In the genomic region with DNA sequence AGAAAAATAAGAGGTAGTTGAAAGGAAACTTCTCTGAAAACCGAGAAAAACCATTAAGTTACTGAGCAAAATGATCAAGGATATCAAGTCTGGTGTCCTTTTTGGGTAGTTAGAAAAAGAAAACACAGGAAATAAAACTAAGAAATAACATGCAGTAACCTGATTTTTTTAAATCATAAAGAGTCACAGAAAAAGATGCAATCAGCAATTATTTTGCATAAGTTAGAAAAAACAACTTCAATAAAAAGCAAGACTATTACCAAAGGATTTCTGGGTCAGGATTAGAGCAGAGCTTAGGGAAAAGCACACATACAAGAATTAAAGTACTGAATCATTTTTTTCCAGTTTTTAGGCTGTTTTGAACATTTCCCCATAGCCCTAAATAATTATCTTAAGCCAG, we compare ENCODE assay signal across 23 cellular contexts. TPM values are rescaled to one million over a fixed set of nuclear protein-coding genes. Genes with fewer than 3 reads are reported as not detected.
A peak's percentile ranks its signal among the peaks of the same experiment; 100 is the strongest.
DNase-seq lines count a peak whose midpoint lies in the region; ATAC-seq, FAIRE-seq and TF ChIP-seq lines count a peak whose summit lies in the region.
"Had no signal": no experiment of that assay in that cellular context is flagged by ENCODE, and none has a peak within 500 bp of the region (broad histone marks: within the 10 kb centered on the region; RNA-seq: fewer than 3 reads in every experiment).

No MANE protein-coding gene starts in this region.

- no peaks in the 10 kb centered on the region for H3K9me3 ChIP-seq in HepG2 (ENCODE audit: low read length)
- no peaks in the 10 kb centered on the region for H3K9me3 ChIP-seq in right lobe of liver
- H3K9me3 ChIP-seq in OCI-LY3 (ENCODE audit: insufficient read depth, low read length) = no peaks in the 10 kb centered on the region
- no peaks in the 10 kb centered on the region for H3K9me3 ChIP-seq in parathyroid adenoma (ENCODE audit: control insufficient read depth, low read length)
- H3K9me3 ChIP-seq in endodermal cell (ENCODE audit: control insufficient read depth, low read length) = no peaks in the 10 kb centered on the region
- H3K9me3 ChIP-seq: BE2C, BLaER1 had no signal

- CTCF ChIA-PET in HepG2 (lab: Yijun Ruan, JAX; ENCODE audit: low intra/inter-chr PET ratio, low total read pairs) (no interaction called here), HEK293T (lab: Yijun Ruan, JAX) (no interaction called here)

- DNase-seq in HepG2 (ENCODE audit: low spot score) = no peak
- DNase-seq in right lobe of liver = no peak
- DNase-seq in dorsolateral prefrontal cortex = no peak
- no peak for DNase-seq in endodermal cell
- DNase-seq in HEK293T (ENCODE audit: extremely low spot score) = no peak
- DNase-seq: ACHN; BE2C; C1 segment of cervical spinal cord; CD4-positive, alpha-beta memory T cell; CD4-positive, CD25-positive, alpha-beta regulatory T cell; CD8-positive, alpha-beta memory T cell; COR-L47; DMS 273 treated with DMSO at 0.1 percent for 48 hours; DMS79 treated with DMSO at 0.1 percent for 48 hours; GF-D8 had no signal

- no peaks in the 10 kb centered on the region for H3K27me3 ChIP-seq in HepG2 (ENCODE audit: control insufficient read depth in 1 of 2, insufficient read depth in 2 of 2, low read length in 2 of 2)
- H3K27me3 ChIP-seq in right lobe of liver = no peaks in the 10 kb centered on the region
- H3K27me3 ChIP-seq in OCI-LY3 (ENCODE audit: low read depth, low read length) = peaks cover 9% of the 10 kb centered on the region
- H3K27me3 ChIP-seq in parathyroid adenoma (ENCODE audit: control insufficient read depth, insufficient read depth, low read length) = no peaks in the 10 kb centered on the region
- peaks cover 0 to 4% (median 0%) of the 10 kb centered on the region in 45 donors for H3K27me3 ChIP-seq in dorsolateral prefrontal cortex
- H3K27me3 ChIP-seq in endodermal cell (ENCODE audit: control insufficient read depth, insufficient read depth, low read length, poor library complexity, severe bottlenecking) = no peaks in the 10 kb centered on the region
- H3K27me3 ChIP-seq: BE2C, BLaER1 had no signal

- no peak for FAIRE-seq in HepG2 (lab: Jason Lieb, UNC)
- FAIRE-seq: G401.6, GM12891, GM19239 had no signal

- H3K27ac ChIP-seq in HepG2 (ENCODE audit: extremely low read length, insufficient read depth, low read length) = no peak overlapping the region
- no peak overlapping the region for H3K27ac ChIP-seq in right lobe of liver
- H3K27ac ChIP-seq in OCI-LY3 (ENCODE audit: low read length) = no peak overlapping the region
- H3K27ac ChIP-seq in parathyroid adenoma = no peak overlapping the region
- no peak overlapping the region for H3K27ac ChIP-seq in dorsolateral prefrontal cortex
- no peak overlapping the region for H3K27ac ChIP-seq in endodermal cell (ENCODE audit: low read depth, low read length)
- H3K27ac ChIP-seq: 22Rv1, BLaER1 had no signal

- H3K79me2 ChIP-seq in HepG2 (ENCODE audit: insufficient read depth, low read length) (no peaks in the 10 kb centered on the region), OCI-LY3 (ENCODE audit: low read length) (no peaks in the 10 kb centered on the region), parathyroid adenoma (no peaks in the 10 kb centered on the region)

- H2AFZ ChIP-seq in HepG2 (ENCODE audit: low read length) (no peak overlapping the region), OCI-LY3 (ENCODE audit: low read depth, low read length) (peak overlapping the region; percentile 91), parathyroid adenoma (peak overlapping the region; percentile 76)

- 3% methylated on average over 1 of the region's 1 CpG for WGBS in HepG2 (ENCODE audit: low lambda C conversion rate)
- 50% methylated on average over 1 of the region's 1 CpG for WGBS in right lobe of liver (ENCODE audit: insufficient coverage, low coverage, low lambda C conversion rate, missing lambda C conversion rate)
- WGBS in endodermal cell (ENCODE audit: insufficient coverage in 1 of 2, insufficient read length in 1 of 2), 2 experiments = 80 to 86% methylated on average over 1 of the region's 1 CpG

- H3K4me3 Mint-ChIP-seq in endodermal cell = no peak overlapping the region
- H3K4me3 Mint-ChIP-seq: CD4-positive, alpha-beta memory T cell; CD4-positive, CD25-positive, alpha-beta regulatory T cell; CD8-positive, alpha-beta memory T cell had no signal

- no peak for TF ChIP-seq RAD21 in HepG2 (CRISPR knock-in tag; IDR thresholded peaks at IDR 0.05)

- intact Hi-C loops in HepG2 (cut with micrococcal nuclease; ENCODE audit: unreplicated experiment) = no loop called here
- intact Hi-C loops in right lobe of liver (cut with DNase I) = no loop called here
- intact Hi-C loops in dorsolateral prefrontal cortex (cut with DNase I) = no loop called here

- TF ChIP-seq POLR2A in HepG2 (IDR thresholded peaks at IDR 0.05; ENCODE audit: insufficient read depth in 1 of 2, low read depth in 2 of 2, low read length in 2 of 2) (no peak), right lobe of liver (IDR thresholded peaks at IDR 0.05) (no peak)

- H3K36me3 Mint-ChIP-seq in endodermal cell (ENCODE audit: low read depth) = no peaks in the 10 kb centered on the region
- H3K36me3 Mint-ChIP-seq: CD14-positive monocyte; CD4-positive, alpha-beta memory T cell; CD4-positive, CD25-positive, alpha-beta regulatory T cell; CD8-positive, alpha-beta memory T cell had no signal

- BruUV-seq in HepG2 (replicated peaks; lab: Mats Ljungman, UMichigan) = no TSS peak

- POLR2A ChIA-PET in HepG2 (lab: Yijun Ruan, JAX) = no interaction called here
- POLR2A ChIA-PET in HEK293T (lab: Yijun Ruan, JAX) = no interaction called here

- H3K9ac ChIP-seq in HepG2 (ENCODE audit: insufficient read depth, low read depth, low read length) (no peak overlapping the region), OCI-LY3 (ENCODE audit: low read length) (0 out of 2 replicates have a peak overlapping the region, but pooled peaks have one; percentile 35), parathyroid adenoma (no peak overlapping the region), endodermal cell (ENCODE audit: extremely low read depth, low read length, poor library complexity, severe bottlenecking) (no peak overlapping the region)
- H3K9ac ChIP-seq: BLaER1 had no signal

- H3K36me3 ChIP-seq in HepG2 (replicated peaks in 1 of 2; ENCODE audit: control insufficient read depth in 1 of 2, insufficient read depth in 2 of 2, low read length in 2 of 2) = no peaks in the 10 kb centered on the region
- H3K36me3 ChIP-seq in right lobe of liver = no peaks in the 10 kb centered on the region
- H3K36me3 ChIP-seq in OCI-LY3 (replicated peaks; ENCODE audit: low read depth, low read length) = no peaks in the 10 kb centered on the region
- H3K36me3 ChIP-seq in parathyroid adenoma (ENCODE audit: control insufficient read depth, insufficient read depth, low read length) = no peaks in the 10 kb centered on the region
- no peaks in the 10 kb centered on the region for H3K36me3 ChIP-seq in endodermal cell (ENCODE audit: control insufficient read depth, insufficient read depth, low read length)
- H3K36me3 ChIP-seq: BE2C, BLaER1 had no signal

- peaks cover 21% of the 10 kb centered on the region for H3K4me1 Mint-ChIP-seq in endodermal cell
- H3K4me1 Mint-ChIP-seq: CD4-positive, alpha-beta memory T cell; CD8-positive, alpha-beta memory T cell had no signal

- H3K9me3 Mint-ChIP-seq in endodermal cell = no peaks in the 10 kb centered on the region
- H3K9me3 Mint-ChIP-seq: CD8-positive, alpha-beta memory T cell had no signal

- in situ Hi-C loops in HepG2 (cut with HindIII; ENCODE audit: extremely low pct_ligation_motif_present, low pct_unique_long_range_greater_than_20kb) = no loop called here

- H3K4me1 ChIP-seq in HepG2 (ENCODE audit: insufficient read depth, low read length) (peaks cover 14% of the 10 kb centered on the region; the same call in 1 of the 2 replicates), right lobe of liver (no peaks in the 10 kb centered on the region), OCI-LY3 (ENCODE audit: low read length) (peaks cover 9% of the 10 kb centered on the region; the same call in 1 of the 2 replicates), parathyroid adenoma (peaks cover 11% of the 10 kb centered on the region), endodermal cell (ENCODE audit: control insufficient read depth, insufficient read depth, low read length) (peaks cover 13% of the 10 kb centered on the region)
- H3K4me1 ChIP-seq: BE2C, BLaER1 had no signal

- no peak overlapping the region for H3K27ac Mint-ChIP-seq in endodermal cell
- H3K27ac Mint-ChIP-seq: CD4-positive, alpha-beta memory T cell; CD4-positive, CD25-positive, alpha-beta regulatory T cell had no signal

- H3K4me3 ChIP-seq in HepG2 (replicated peaks in 1 of 3; ENCODE audit: insufficient read depth in 1 of 3, low read depth in 2 of 3, low read length in 3 of 3) = no peak overlapping the region
- no peak overlapping the region for H3K4me3 ChIP-seq in right lobe of liver
- H3K4me3 ChIP-seq in OCI-LY3 (ENCODE audit: low read length) = peak overlapping the region; percentile 81
- H3K4me3 ChIP-seq in parathyroid adenoma (ENCODE audit: low read depth, low read length) = no peak overlapping the region
- H3K4me3 ChIP-seq in dorsolateral prefrontal cortex = no peak overlapping the region
- H3K4me3 ChIP-seq in endodermal cell (ENCODE audit: low read length) = no peak overlapping the region
- H3K4me3 ChIP-seq: BLaER1 had no signal

- H4K20me1 ChIP-seq in HepG2 (ENCODE audit: insufficient read depth, low read length) (no peaks in the 10 kb centered on the region), OCI-LY3 (ENCODE audit: insufficient read depth, low read length) (no peaks in the 10 kb centered on the region)
- H4K20me1 ChIP-seq: BLaER1 had no signal

- H3K27me3 Mint-ChIP-seq in endodermal cell (ENCODE audit: insufficient read depth) = no peaks in the 10 kb centered on the region

- no peak for TF ChIP-seq CTCF in HepG2 (CRISPR knock-in tag; IDR thresholded peaks at IDR 0.05)
- TF ChIP-seq CTCF in right lobe of liver (IDR thresholded peaks at IDR 0.05) = no peak
- no peak for TF ChIP-seq CTCF in OCI-LY3 (IDR thresholded peaks at IDR 0.05; ENCODE audit: low read depth, low read length)
- TF ChIP-seq CTCF in parathyroid adenoma (IDR thresholded peaks at IDR 0.05) = no peak
- no peak for TF ChIP-seq CTCF in dorsolateral prefrontal cortex (IDR thresholded peaks at IDR 0.05 in 54 of 56, conservative IDR thresholded peaks at IDR 0.05 in 2 of 56; ENCODE audit: low read depth in 1 of 56, partially characterized antibody in 56 of 56)
- TF ChIP-seq CTCF in endodermal cell (conservative IDR thresholded peaks at IDR 0.05) = no peak

- TF ChIP-seq EP300 in HepG2 (IDR thresholded peaks at IDR 0.05; ENCODE audit: low read depth in 2 of 2, low read length in 2 of 2) = no peak
- TF ChIP-seq EP300 in HepG2 (CRISPR knock-in tag; IDR thresholded peaks at IDR 0.05; ENCODE audit: borderline replicate concordance) = no peak

- no peak overlapping the region for H3K4me2 ChIP-seq in HepG2 (ENCODE audit: low read depth, low read length)
- H3K4me2 ChIP-seq in OCI-LY3 (ENCODE audit: low read length) = peak overlapping the region; percentile 89
- no peak overlapping the region for H3K4me2 ChIP-seq in parathyroid adenoma (ENCODE audit: low read length)
- H3K4me2 ChIP-seq: BLaER1 had no signal

- no peak for ATAC-seq in HepG2
- ATAC-seq in right lobe of liver = no peak

RNA-seq across cellular contexts. Expression of a gene that starts 28.5 kb away (rescaled TPM):
- total RNA-seq in HepG2 (2016; rRNA removed; fragmentation: Illumina TruSeq; extraction: Trizol) (7.6 and 13.1 TPM in 2 replicates), right lobe of liver (10 to 100 TPM; 10.5 to 24.1 (median 13.6) TPM), dorsolateral prefrontal cortex (10 to 100 TPM; 24.1 to 52.4 (median 34.0) TPM), endodermal cell (100 to 1,000 TPM in 1 of 2 donors, 10 to 100 TPM in 1; 83.8 to 112 TPM)
- total RNA-seq in HepG2 (2016; cell fraction: cytosol; rRNA removed; fragmentation: Illumina TruSeq; extraction: Trizol; ENCODE audit: low read depth) = 6.1 and 7.0 TPM in 2 replicates
- 6.9 and 11.9 TPM in 2 replicates for total RNA-seq in HepG2 (2016; cell fraction: insoluble cytoplasmic fraction; rRNA removed; fragmentation: Illumina TruSeq; extraction: Trizol)
- total RNA-seq in HepG2 (2016; cell fraction: membrane; rRNA removed; fragmentation: Illumina TruSeq; extraction: Trizol) = 4.6 and 6.2 TPM in 2 replicates
- 15.9 and 17.5 TPM in 2 replicates for total RNA-seq in HepG2 (2016; cell fraction: nucleus; rRNA removed; fragmentation: Illumina TruSeq; extraction: Trizol)
- polyA plus RNA-seq in HepG2 (2011; rRNA removed) = 9.9 and 10.4 TPM in 2 replicates
- polyA plus RNA-seq in HepG2 (2011; cell fraction: cytosol; rRNA removed) = 8.4 and 11.7 TPM in 2 replicates
- polyA plus RNA-seq in HepG2 (2011; cell fraction: nucleus; rRNA removed) = 4.4 and 7.0 TPM in 2 replicates
- 9.7 and 11.0 TPM in 2 replicates for polyA plus RNA-seq in HepG2 (2012)
- 2.3 and 2.4 TPM in 2 replicates for polyA plus RNA-seq in HepG2 (2016; cell fraction: cytosol; fragmentation: Illumina TruSeq; extraction: Trizol; ENCODE audit: low read depth)
- 10.0 and 11.5 TPM in 2 replicates for polyA plus RNA-seq in HepG2 (2016; cell fraction: insoluble cytoplasmic fraction; fragmentation: Illumina TruSeq; extraction: Trizol; ENCODE audit: low read depth)
- 4.2 and 5.1 TPM in 2 replicates for polyA plus RNA-seq in HepG2 (2016; cell fraction: membrane; fragmentation: Illumina TruSeq; extraction: Trizol; ENCODE audit: low read depth)
- 18.3 and 20.2 TPM in 2 replicates for polyA plus RNA-seq in HepG2 (2016; cell fraction: nucleus; fragmentation: Illumina TruSeq; extraction: Trizol; ENCODE audit: insufficient read depth, low read depth)
- polyA minus RNA-seq in HepG2 (2011; rRNA and poly(A)+ RNA removed; ENCODE audit: low replicate concordance) = 24.7 and 25.0 TPM in 2 replicates
- 9.2 and 10.2 TPM in 2 replicates for polyA minus RNA-seq in HepG2 (2011; cell fraction: cytosol; rRNA and poly(A)+ RNA removed)
- 22.0 and 23.4 TPM in 2 replicates for polyA minus RNA-seq in HepG2 (2011; cell fraction: nucleus; rRNA and poly(A)+ RNA removed)
- 32.4 TPM for polyA plus RNA-seq in endodermal cell (2013, experiment 1 of 2)
- 33.9 TPM for polyA plus RNA-seq in endodermal cell (2013, experiment 2 of 2)

RNA-seq across cellular contexts. Expression of a gene that starts 40.4 kb away (rescaled TPM):
- total RNA-seq in HepG2 (2016; rRNA removed; fragmentation: Illumina TruSeq; extraction: Trizol) (13.3 and 16.8 TPM in 2 replicates), right lobe of liver (10 to 100 TPM; 10.8 to 23.0 (median 14.6) TPM), dorsolateral prefrontal cortex (10 to 100 TPM; 11.8 to 30.9 (median 18.3) TPM), endodermal cell (10 to 100 TPM; 20.5 to 24.1 TPM)
- 4.2 and 4.3 TPM in 2 replicates for total RNA-seq in HepG2 (2016; cell fraction: cytosol; rRNA removed; fragmentation: Illumina TruSeq; extraction: Trizol; ENCODE audit: low read depth)
- 11.4 and 15.4 TPM in 2 replicates for total RNA-seq in HepG2 (2016; cell fraction: insoluble cytoplasmic fraction; rRNA removed; fragmentation: Illumina TruSeq; extraction: Trizol)
- 8.2 and 11.1 TPM in 2 replicates for total RNA-seq in HepG2 (2016; cell fraction: membrane; rRNA removed; fragmentation: Illumina TruSeq; extraction: Trizol)
- 10.2 and 10.6 TPM in 2 replicates for total RNA-seq in HepG2 (2016; cell fraction: nucleus; rRNA removed; fragmentation: Illumina TruSeq; extraction: Trizol)
- polyA plus RNA-seq in HepG2 (2011; rRNA removed) = 4.1 and 4.5 TPM in 2 replicates
- 2.6 and 4.9 TPM in 2 replicates for polyA plus RNA-seq in HepG2 (2011; cell fraction: cytosol; rRNA removed)
- 3.1 and 3.5 TPM in 2 replicates for polyA plus RNA-seq in HepG2 (2011; cell fraction: nucleus; rRNA removed)
- 5.6 TPM in 2 replicates for polyA plus RNA-seq in HepG2 (2012)
- 3.8 and 4.0 TPM in 2 replicates for polyA plus RNA-seq in HepG2 (2016; cell fraction: cytosol; fragmentation: Illumina TruSeq; extraction: Trizol; ENCODE audit: low read depth)
- polyA plus RNA-seq in HepG2 (2016; cell fraction: insoluble cytoplasmic fraction; fragmentation: Illumina TruSeq; extraction: Trizol; ENCODE audit: low read depth) = 10.3 and 14.1 TPM in 2 replicates
- polyA plus RNA-seq in HepG2 (2016; cell fraction: membrane; fragmentation: Illumina TruSeq; extraction: Trizol; ENCODE audit: low read depth) = 6.9 and 7.1 TPM in 2 replicates
- polyA plus RNA-seq in HepG2 (2016; cell fraction: nucleus; fragmentation: Illumina TruSeq; extraction: Trizol; ENCODE audit: insufficient read depth, low read depth) = 8.4 and 9.7 TPM in 2 replicates
- polyA minus RNA-seq in HepG2 (2011; rRNA and poly(A)+ RNA removed; ENCODE audit: low replicate concordance) = 4.4 and 33.3 TPM in 2 replicates
- polyA minus RNA-seq in HepG2 (2011; cell fraction: cytosol; rRNA and poly(A)+ RNA removed) = 3.1 and 3.7 TPM in 2 replicates
- polyA minus RNA-seq in HepG2 (2011; cell fraction: nucleus; rRNA and poly(A)+ RNA removed) = 18.7 and 20.1 TPM in 2 replicates
- polyA plus RNA-seq in endodermal cell (2013, experiment 1 of 2) = 14.1 TPM
- polyA plus RNA-seq in endodermal cell (2013, experiment 2 of 2) = 12.9 TPM
